Comparison of ENCODE assay signal across 20 cellular contexts in genomic region chr6:96651816-96652215, GRCh38.
DNase-seq lines count a peak whose midpoint lies in the region; ATAC-seq, FAIRE-seq and TF ChIP-seq lines count a peak whose summit lies in the region.
"Had no signal": no experiment of that assay in that cellular context is flagged by ENCODE, and none has a peak within 500 bp of the region (broad histone marks: within the 10 kb centered on the region; RNA-seq: fewer than 3 reads in every experiment).

No MANE protein-coding gene starts in this region.

- POLR2A ChIA-PET in activated CD4-positive, alpha-beta memory T cell treated with anti-CD3 and anti-CD28 coated beads, Interleukin-2, amount 10 ng/mL, durations not matched to agents 7 days and 5 days (lab: Charles Lee): no interaction called here

- ATAC-seq in GM18907 (IDR thresholded peaks at IDR 0.05; ENCODE audit: unreplicated experiment): peak; percentile 73
- peak; percentile 72 for ATAC-seq in GM21576 (IDR thresholded peaks at IDR 0.05; ENCODE audit: unreplicated experiment)
- ATAC-seq in HG03103 (IDR thresholded peaks at IDR 0.05; ENCODE audit: low read depth, unreplicated experiment): peak; percentile 64
- no peak for ATAC-seq in activated T-cell treated with anti-CD3 and anti-CD28 coated beads, Interleukin-2, amount 50 U/mL, for 72 hours (replicated peaks in 1 of 2)

- CTCF ChIA-PET in activated CD4-positive, alpha-beta memory T cell treated with anti-CD3 and anti-CD28 coated beads, Interleukin-2, amount 10 ng/mL, durations not matched to agents 7 days and 5 days (lab: Charles Lee): no interaction called here

- H3K9me3 ChIP-seq in right atrium auricular region: no peaks in the 10 kb centered on the region
- H3K9me3 ChIP-seq: neutrophil, sigmoid colon had no signal

- H3K27me3 ChIP-seq in right atrium auricular region: no peaks in the 10 kb centered on the region
- H3K27me3 ChIP-seq: brain microvascular endothelial cell, neutrophil, sigmoid colon had no signal

- FAIRE-seq in urothelium cell line (lab: Jason Lieb, UNC): no peak
- FAIRE-seq: GM19239, HTR-8/SVneo, kidney had no signal

- DNase-seq in activated T-cell treated with anti-CD3 and anti-CD28 coated beads, Interleukin-2, amount 50 U/mL, for 72 hours: no peak
- DNase-seq in urothelium cell line (ENCODE audit: low spot score) (no peak), right atrium auricular region (ENCODE audit: low spot score) (no peak)
- DNase-seq in activated CD4-positive, alpha-beta memory T cell treated with anti-CD3 and anti-CD28 coated beads, Interleukin-2, amount 10 ng/mL, durations not matched to agents 7 days and 5 days: no peak
- DNase-seq: activated CD4-positive, alpha-beta T cell treated with anti-CD3 and anti-CD28 coated beads for 4 hours; brain microvascular endothelial cell; H9; kidney; NCI-H1694 treated with DMSO at 0.1 percent for 48 hours; NCI-H446; sigmoid colon; stimulated activated CD4-positive, alpha-beta T cell treated with anti-CD3 and anti-CD28 coated beads, Interleukin-2, amount 100 ng/mL, for 24 hours; T1000 had no signal

- no peaks in the 10 kb centered on the region for H3K36me3 Mint-ChIP-seq in activated T-cell treated with anti-CD3 and anti-CD28 coated beads, Interleukin-2, amount 50 U/mL, for 72 hours (ENCODE audit: insufficient read depth in 2 of 2)
- no peaks in the 10 kb centered on the region for H3K36me3 Mint-ChIP-seq in activated CD4-positive, alpha-beta memory T cell treated with anti-CD3 and anti-CD28 coated beads, Interleukin-2, amount 10 ng/mL, durations not matched to agents 7 days and 5 days (ENCODE audit: low read depth)
- H3K36me3 Mint-ChIP-seq: activated naive CD4-positive, alpha-beta T cell treated with anti-CD3 and anti-CD28 coated beads, Interleukin-2, amount 50 U/mL, for 24 hours had no signal

- no peak overlapping the region for H3K4me3 ChIP-seq in right atrium auricular region
- H3K4me3 ChIP-seq: sigmoid colon had no signal

- no peaks in the 10 kb centered on the region for H3K36me3 ChIP-seq in right atrium auricular region
- H3K36me3 ChIP-seq: brain microvascular endothelial cell, neutrophil, sigmoid colon had no signal

- no peaks in the 10 kb centered on the region for H3K9me3 Mint-ChIP-seq in activated T-cell treated with anti-CD3 and anti-CD28 coated beads, Interleukin-2, amount 50 U/mL, for 72 hours
- no peaks in the 10 kb centered on the region for H3K9me3 Mint-ChIP-seq in activated CD4-positive, alpha-beta memory T cell treated with anti-CD3 and anti-CD28 coated beads, Interleukin-2, amount 10 ng/mL, durations not matched to agents 7 days and 5 days
- H3K9me3 Mint-ChIP-seq: activated naive CD4-positive, alpha-beta T cell treated with anti-CD3 and anti-CD28 coated beads, Interleukin-2, amount 50 U/mL, for 24 hours; H9 had no signal

- H3K27ac Mint-ChIP-seq in activated T-cell treated with anti-CD3 and anti-CD28 coated beads, Interleukin-2, amount 50 U/mL, for 72 hours: no peak overlapping the region
- H3K27ac Mint-ChIP-seq in activated CD4-positive, alpha-beta memory T cell treated with anti-CD3 and anti-CD28 coated beads, Interleukin-2, amount 10 ng/mL, durations not matched to agents 7 days and 5 days: no peak overlapping the region
- H3K27ac Mint-ChIP-seq: activated naive CD4-positive, alpha-beta T cell treated with anti-CD3 and anti-CD28 coated beads, Interleukin-2, amount 50 U/mL, for 24 hours; H9 had no signal

- peaks cover 6% of the 10 kb centered on the region for H3K4me1 Mint-ChIP-seq in activated T-cell treated with anti-CD3 and anti-CD28 coated beads, Interleukin-2, amount 50 U/mL, for 72 hours (ENCODE audit: low read depth)
- no peaks in the 10 kb centered on the region for H3K4me1 Mint-ChIP-seq in activated CD4-positive, alpha-beta memory T cell treated with anti-CD3 and anti-CD28 coated beads, Interleukin-2, amount 10 ng/mL, durations not matched to agents 7 days and 5 days
- H3K4me1 Mint-ChIP-seq: activated naive CD4-positive, alpha-beta T cell treated with anti-CD3 and anti-CD28 coated beads, Interleukin-2, amount 50 U/mL, for 24 hours; H9 had no signal

- H3K4me3 Mint-ChIP-seq in activated T-cell treated with anti-CD3 and anti-CD28 coated beads, Interleukin-2, amount 50 U/mL, for 72 hours: no peak overlapping the region
- no peak overlapping the region for H3K4me3 Mint-ChIP-seq in activated CD4-positive, alpha-beta memory T cell treated with anti-CD3 and anti-CD28 coated beads, Interleukin-2, amount 10 ng/mL, durations not matched to agents 7 days and 5 days
- H3K4me3 Mint-ChIP-seq: activated naive CD4-positive, alpha-beta T cell treated with anti-CD3 and anti-CD28 coated beads, Interleukin-2, amount 50 U/mL, for 24 hours; H9 had no signal

- no peaks in the 10 kb centered on the region for H3K4me1 ChIP-seq in right atrium auricular region
- H3K4me1 ChIP-seq: sigmoid colon had no signal

- no peak for TF ChIP-seq CTCF in right atrium auricular region (IDR thresholded peaks at IDR 0.05)

- peaks cover 43% of the 10 kb centered on the region for H3K27me3 Mint-ChIP-seq in activated T-cell treated with anti-CD3 and anti-CD28 coated beads, Interleukin-2, amount 50 U/mL, for 72 hours (ENCODE audit: low read depth)
- peaks cover 11% of the 10 kb centered on the region for H3K27me3 Mint-ChIP-seq in activated CD4-positive, alpha-beta memory T cell treated with anti-CD3 and anti-CD28 coated beads, Interleukin-2, amount 10 ng/mL, durations not matched to agents 7 days and 5 days

- H3K27ac ChIP-seq in right atrium auricular region: no peak overlapping the region
- H3K27ac ChIP-seq: brain microvascular endothelial cell, neutrophil, sigmoid colon had no signal

Comparison
In these comparisons a context has a peak if more than half of its experiments do, and no peak if none do; other contexts are left out.
1. ATAC-seq: peak in GM18907 (single experiment), GM21576 (single experiment) and HG03103 (single experiment); none in activated T-cell treated with anti-CD3 and anti-CD28 coated beads, Interleukin-2, amount 50 U/mL, for 72 hours (0 of 2).